Comparison of ENCODE assay signal across 8 cellular contexts in the genomic region with DNA sequence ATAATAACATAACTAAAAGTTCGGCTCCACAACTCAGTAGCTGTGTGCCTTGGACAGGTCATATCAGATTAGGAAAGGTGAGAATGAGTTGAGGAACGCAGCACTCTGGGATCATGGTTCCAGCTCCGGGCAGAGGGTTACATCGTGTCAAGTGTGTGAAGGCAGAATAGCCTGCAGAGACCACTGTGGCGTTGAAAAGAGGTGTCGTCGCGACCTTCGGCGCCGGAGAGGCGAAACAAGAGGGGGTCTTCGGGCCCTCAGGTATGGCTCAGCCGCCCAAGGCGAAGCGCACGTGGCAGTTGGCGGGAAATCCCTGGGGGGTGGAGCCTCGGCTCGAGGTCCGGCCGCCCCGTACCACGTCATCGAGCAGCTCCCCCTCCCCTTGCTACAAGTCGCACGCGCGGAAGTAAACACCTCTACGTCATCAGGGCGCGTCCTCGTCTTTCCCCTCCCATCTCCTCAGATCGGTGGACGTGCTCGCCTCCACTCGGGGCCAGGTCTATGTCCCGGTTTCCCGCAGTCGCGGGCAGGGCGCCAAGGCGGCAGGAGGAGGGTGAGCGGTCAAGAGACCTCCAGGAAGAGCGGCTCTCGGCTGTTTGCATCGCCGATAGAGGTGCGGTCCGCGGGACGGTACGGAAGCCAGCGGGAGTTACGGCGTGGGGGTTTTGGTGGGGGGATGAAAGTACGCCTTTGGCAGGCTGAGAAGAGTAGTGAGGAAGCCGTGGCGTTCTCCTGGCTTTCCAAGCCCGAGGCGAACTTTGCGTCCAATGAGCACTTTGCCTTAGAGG. TPM values are rescaled to one million over a fixed set of nuclear protein-coding genes. Genes with fewer than 3 reads are reported as not detected.
DNase-seq lines count a peak whose midpoint lies in the region; ATAC-seq and TF ChIP-seq lines count a peak whose summit lies in the region.

A gene with protein sequence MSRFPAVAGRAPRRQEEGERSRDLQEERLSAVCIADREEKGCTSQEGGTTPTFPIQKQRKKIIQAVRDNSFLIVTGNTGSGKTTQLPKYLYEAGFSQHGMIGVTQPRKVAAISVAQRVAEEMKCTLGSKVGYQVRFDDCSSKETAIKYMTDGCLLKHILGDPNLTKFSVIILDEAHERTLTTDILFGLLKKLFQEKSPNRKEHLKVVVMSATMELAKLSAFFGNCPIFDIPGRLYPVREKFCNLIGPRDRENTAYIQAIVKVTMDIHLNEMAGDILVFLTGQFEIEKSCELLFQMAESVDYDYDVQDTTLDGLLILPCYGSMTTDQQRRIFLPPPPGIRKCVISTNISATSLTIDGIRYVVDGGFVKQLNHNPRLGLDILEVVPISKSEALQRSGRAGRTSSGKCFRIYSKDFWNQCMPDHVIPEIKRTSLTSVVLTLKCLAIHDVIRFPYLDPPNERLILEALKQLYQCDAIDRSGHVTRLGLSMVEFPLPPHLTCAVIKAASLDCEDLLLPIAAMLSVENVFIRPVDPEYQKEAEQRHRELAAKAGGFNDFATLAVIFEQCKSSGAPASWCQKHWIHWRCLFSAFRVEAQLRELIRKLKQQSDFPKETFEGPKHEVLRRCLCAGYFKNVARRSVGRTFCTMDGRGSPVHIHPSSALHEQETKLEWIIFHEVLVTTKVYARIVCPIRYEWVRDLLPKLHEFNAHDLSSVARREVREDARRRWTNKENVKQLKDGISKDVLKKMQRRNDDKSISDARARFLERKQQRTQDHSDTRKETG (plus strand): TSS at position 440 of the 788 bp plus-strand sequence. CDS start 62 bp downstream, at position 502.

- H3K4me1 Mint-ChIP-seq in CD14-positive monocyte: peaks cover 17% of the 10 kb centered on the region

- peak; percentile 96 for DNase-seq in CD14-positive monocyte (ENCODE audit: low spot score)
- peak; percentile 88 for DNase-seq in HT-29 (ENCODE audit: low spot score)
- DNase-seq in NK-92 treated with Interleukin-12 subunit alpha and Interleukin-12 subunit beta, amount 100 ng/mL, for 24 hours (lab: John Stamatoyannopoulos, UW): peak; percentile 83
- peak; percentile 97 for DNase-seq in activated CD8-positive, alpha-beta memory T cell treated with anti-CD3 and anti-CD28 coated beads for 24 hours
- DNase-seq in effector CD8-positive, alpha-beta T cell (lab: John Stamatoyannopoulos, UW): peak; percentile 90
- DNase-seq in lung microvascular endothelial cell (ENCODE audit: low read depth in 2 of 2): peak; percentile 96 to 97
- peak; percentile 91 to 93 (median 93) for DNase-seq in stimulated activated CD4-positive, alpha-beta T cell treated with anti-CD3 and anti-CD28 coated beads, TNF-alpha, amount 100 ng/mL, for 4 hours (ENCODE audit: low read depth in 3 of 3)

- peak; percentile 67 for ATAC-seq in GM19452 (IDR thresholded peaks at IDR 0.05; ENCODE audit: unreplicated experiment)

- peak within 1 kb of the TSS; percentile 98 to 100 (median 99) for H3K27ac Mint-ChIP-seq in CD14-positive monocyte

- peak within 1 kb of the TSS; percentile 100 for H3K4me3 Mint-ChIP-seq in CD14-positive monocyte

- intact Hi-C loops in CD14-positive monocyte (cut with micrococcal nuclease): no loop called here

- no peak for TF ChIP-seq CTCF in CD14-positive monocyte (IDR thresholded peaks at IDR 0.05)

- H3K36me3 Mint-ChIP-seq in CD14-positive monocyte: peaks cover 5 to 6% of the 10 kb centered on the region in 2 donors

- peaks cover 0 to 2% (median 0%) of the 10 kb centered on the region in 3 donors for H3K27me3 Mint-ChIP-seq in CD14-positive monocyte (ENCODE audit: low read depth in 3 of 3)

- peaks cover 0 to 6% (median 2%) of the 10 kb centered on the region in 7 donors for H3K9me3 Mint-ChIP-seq in CD14-positive monocyte

RNA-seq across cellular contexts. Expression of the gene that starts here (rescaled TPM):
- 10 to 100 TPM; 21.0 to 22.0 TPM for polyA plus RNA-seq in CD14-positive monocyte
- total RNA-seq in HT-29 (2014; rRNA removed; shearing (Covaris generic)): 16.9 and 18.5 TPM in 2 replicates
- 37.1 and 40.1 TPM in 2 replicates for total RNA-seq in lung microvascular endothelial cell

Comparison
In these comparisons a context has a peak if more than half of its experiments do, and no peak if none do; other contexts are left out.
1. Peak in every context shown above with its lines: DNase-seq and ATAC-seq.